ENCODE assay signal across 19 cellular contexts in genomic region chr5:116799401-116799800, GRCh38.
DNase-seq lines count a peak whose midpoint lies in the region; ATAC-seq and TF ChIP-seq lines count a peak whose summit lies in the region.
"Had no signal": no experiment of that assay in that cellular context is flagged by ENCODE, and none has a peak within 500 bp of the region (broad histone marks: within the 10 kb centered on the region; RNA-seq: fewer than 3 reads in every experiment).

No MANE protein-coding gene starts in this region.

- DNase-seq in activated T-cell treated with anti-CD3 and anti-CD28 coated beads, Interleukin-2, amount 50 U/mL, for 72 hours: no peak
- DNase-seq in activated T-cell treated with anti-CD3 and anti-CD28 coated beads, Interleukin-2, amount 50 U/mL, for 48 hours: no peak
- DNase-seq in LNCaP clone FGC (ENCODE audit: low read depth): peak; percentile 96
- no peak for DNase-seq in left lobe of liver (ENCODE audit: low spot score)
- DNase-seq in A673 (ENCODE audit: low spot score): no peak
- no peak for DNase-seq in SJCRH30
- DNase-seq: 8988T; ACHN; Calu3; CD4-positive, alpha-beta T cell; DMS 273 treated with DMSO at 0.1 percent for 48 hours; DMS79; GOT3; HCEC 1CT; HFFc6; IMR-90 had no signal

- no TSS peak for BruUV-seq in A673 (replicated peaks; lab: Mats Ljungman, UMichigan)

- no peaks in the 10 kb centered on the region for H3K4me1 Mint-ChIP-seq in activated T-cell treated with anti-CD3 and anti-CD28 coated beads, Interleukin-2, amount 50 U/mL, for 72 hours (ENCODE audit: low read depth)

- no peaks in the 10 kb centered on the region for H3K27me3 Mint-ChIP-seq in activated T-cell treated with anti-CD3 and anti-CD28 coated beads, Interleukin-2, amount 50 U/mL, for 72 hours (ENCODE audit: low read depth)
- H3K27me3 Mint-ChIP-seq: CD4-positive, alpha-beta T cell had no signal

- H3K36me3 ChIP-seq in A673 (ENCODE audit: insufficient read depth, low read length, poor library complexity, severe bottlenecking): no peaks in the 10 kb centered on the region
- no peaks in the 10 kb centered on the region for H3K36me3 ChIP-seq in SJCRH30
- H3K36me3 ChIP-seq: BLaER1 treated with 17β-estradiol and CSF1 and Interleukin-3, amounts not matched to agents 10 nM and 100 nM had no signal

- TF ChIP-seq CTCF in LNCaP clone FGC (IDR thresholded peaks at IDR 0.05; ENCODE audit: control insufficient read depth, extremely low read depth, insufficient read depth): no peak
- TF ChIP-seq CTCF in A673 (conservative IDR thresholded peaks at IDR 0.05; ENCODE audit: low read depth, low read length): no peak

- H3K27ac ChIP-seq in A673 (ENCODE audit: low read depth, low read length, poor library complexity, severe bottlenecking): no peak overlapping the region
- no peak overlapping the region for H3K27ac ChIP-seq in SJCRH30
- H3K27ac ChIP-seq: BLaER1 treated with 17β-estradiol and CSF1 and Interleukin-3, amounts not matched to agents 10 nM and 100 nM had no signal

- CTCF ChIA-PET in A673 (lab: Charles Lee): no interaction called here

- peaks cover 1 to 6% of the 10 kb centered on the region in 2 donors for H3K9me3 Mint-ChIP-seq in activated T-cell treated with anti-CD3 and anti-CD28 coated beads, Interleukin-2, amount 50 U/mL, for 72 hours

- H3K9me3 ChIP-seq in A673 (ENCODE audit: low read depth, low read length, poor library complexity, severe bottlenecking): no peaks in the 10 kb centered on the region
- no peaks in the 10 kb centered on the region for H3K9me3 ChIP-seq in SJCRH30 (replicated peaks)
- H3K9me3 ChIP-seq: BLaER1 treated with 17β-estradiol and CSF1 and Interleukin-3, amounts not matched to agents 10 nM and 100 nM had no signal

- intact Hi-C loops in A673 (cut with micrococcal nuclease; ENCODE audit: unreplicated experiment): no loop called here

- no peaks in the 10 kb centered on the region for H3K36me3 Mint-ChIP-seq in activated T-cell treated with anti-CD3 and anti-CD28 coated beads, Interleukin-2, amount 50 U/mL, for 72 hours (ENCODE audit: insufficient read depth in 2 of 2)

- H3K4me3 Mint-ChIP-seq in activated T-cell treated with anti-CD3 and anti-CD28 coated beads, Interleukin-2, amount 50 U/mL, for 72 hours: no peak overlapping the region
- H3K4me3 Mint-ChIP-seq: CD4-positive, alpha-beta T cell; HFFc6 had no signal

- POLR2A ChIA-PET in A673 (lab: Charles Lee; ENCODE audit: low non-redundant PET): no interaction called here

- ATAC-seq in activated T-cell treated with anti-CD3 and anti-CD28 coated beads, Interleukin-2, amount 50 U/mL, for 72 hours (replicated peaks in 1 of 2): no peak
- ATAC-seq in left lobe of liver: peak; percentile 83
- ATAC-seq in GM19324 (IDR thresholded peaks at IDR 0.05; ENCODE audit: low FRiP score, unreplicated experiment): no peak
- ATAC-seq: GM12878 had no signal

- H3K4me3 ChIP-seq in LNCaP clone FGC (ENCODE audit: low read depth, low read length) (no peak overlapping the region), A673 (ENCODE audit: low read depth, low read length, poor library complexity, severe bottlenecking) (no peak overlapping the region), SJCRH30 (no peak overlapping the region)
- H3K4me3 ChIP-seq: BLaER1 treated with 17β-estradiol and CSF1 and Interleukin-3, amounts not matched to agents 10 nM and 100 nM; GM12878 had no signal

- peak overlapping the region; percentile 27 for H3K27ac Mint-ChIP-seq in activated T-cell treated with anti-CD3 and anti-CD28 coated beads, Interleukin-2, amount 50 U/mL, for 72 hours
- H3K27ac Mint-ChIP-seq: CD4-positive, alpha-beta T cell; HFFc6 had no signal

- no peaks in the 10 kb centered on the region for H3K4me1 ChIP-seq in A673 (ENCODE audit: insufficient read depth, low read length, poor library complexity, severe bottlenecking)
- H3K4me1 ChIP-seq in SJCRH30: no peaks in the 10 kb centered on the region

- H3K27me3 ChIP-seq in A673 (replicated peaks; ENCODE audit: insufficient read depth, low read depth, low read length, poor library complexity): no peaks in the 10 kb centered on the region
- H3K27me3 ChIP-seq in SJCRH30: no peaks in the 10 kb centered on the region
- H3K27me3 ChIP-seq: BLaER1 treated with 17β-estradiol and CSF1 and Interleukin-3, amounts not matched to agents 10 nM and 100 nM had no signal
